In genomic region chr12:74953697-74954096, GRCh38 we compare ENCODE assay signal across 2 cellular contexts.
TF ChIP-seq lines count a peak whose summit lies in the region.

No MANE protein-coding gene starts in this region.

TF ChIP-seq in liver, 16 proteins besides CTCF, POLR2A, EP300 and RAD21 (continued from another document):
- peak; percentile 31 for TF ChIP-seq ZBTB33 (IDR thresholded peaks at IDR 0.05)
- no peak for TF ChIP-seq EGR1 (IDR thresholded peaks at IDR 0.05; ENCODE audit: low read depth in 2 of 2)

TF ChIP-seq in HepG2, 621 proteins besides CTCF, POLR2A, EP300 and RAD21 (continued from another document):
- TF ChIP-seq TRAFD1 (CRISPR knock-in tag; IDR thresholded peaks at IDR 0.05; ENCODE audit: borderline replicate concordance) (no peak), ZNF788 (CRISPR knock-in tag; IDR thresholded peaks at IDR 0.05; ENCODE audit: borderline replicate concordance) (no peak), ZFP36L1 (CRISPR knock-in tag; IDR thresholded peaks at IDR 0.05) (no peak), DNMT1 (CRISPR knock-in tag; IDR thresholded peaks at IDR 0.05) (no peak), ZNF280B (CRISPR knock-in tag; IDR thresholded peaks at IDR 0.05; ENCODE audit: borderline replicate concordance) (no peak), ZNF101 (CRISPR knock-in tag; IDR thresholded peaks at IDR 0.05; ENCODE audit: borderline replicate concordance, low read depth) (no peak), ZNF564 (CRISPR knock-in tag; IDR thresholded peaks at IDR 0.05) (no peak), ZMAT5 (CRISPR knock-in tag; IDR thresholded peaks at IDR 0.05; ENCODE audit: borderline replicate concordance, low read depth) (no peak), ZNF468 (CRISPR knock-in tag; IDR thresholded peaks at IDR 0.05) (no peak)
